Comparison of ENCODE assay signal across 11 cellular contexts in the genomic region with DNA sequence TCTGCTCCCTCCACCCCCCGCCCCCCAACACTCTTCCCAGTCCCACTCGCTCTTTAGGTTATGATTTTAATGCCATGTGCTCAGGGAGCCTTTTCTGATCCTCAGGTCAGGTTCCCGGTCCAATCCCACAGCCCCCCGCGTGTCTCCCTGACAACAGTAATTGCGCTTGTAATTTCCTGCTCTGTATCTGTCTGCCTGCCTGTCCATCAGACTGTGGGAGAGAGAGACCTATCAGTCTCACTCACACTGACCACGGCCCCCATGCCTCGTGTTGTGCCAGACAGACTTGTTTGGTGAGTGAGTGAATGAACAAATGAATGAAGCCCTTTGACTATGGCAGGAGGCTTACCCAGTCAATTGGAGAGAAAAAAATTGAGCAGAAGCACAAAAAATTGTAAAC. TPM values are rescaled to one million over a fixed set of nuclear protein-coding genes. Genes with fewer than 3 reads are reported as not detected.
DNase-seq lines count a peak whose midpoint lies in the region; ATAC-seq, FAIRE-seq and TF ChIP-seq lines count a peak whose summit lies in the region.
"Had no signal": no experiment of that assay in that cellular context is flagged by ENCODE, and none has a peak within 500 bp of the region (broad histone marks: within the 10 kb centered on the region; RNA-seq: fewer than 3 reads in every experiment).

No MANE protein-coding gene starts in this region.

- peaks cover 13% of the 10 kb centered on the region for H3K79me2 ChIP-seq in GM12878 (ENCODE audit: control insufficient read depth, insufficient read depth, low read length)

- no peak overlapping the region for H2AFZ ChIP-seq in GM12878 (ENCODE audit: control insufficient read depth, low read depth, low read length)
- H2AFZ ChIP-seq: GM23338 had no signal

- TF ChIP-seq RAD21 in GM12878 (IDR thresholded peaks at IDR 0.05; ENCODE audit: insufficient read depth, low read depth, low read length) = no peak

- H3K9me3 Mint-ChIP-seq in CD8-positive, alpha-beta memory T cell = no peaks in the 10 kb centered on the region
- H3K9me3 Mint-ChIP-seq in HFFc6 = no peaks in the 10 kb centered on the region
- H3K9me3 Mint-ChIP-seq in activated T-helper 17 cell treated with anti-CD3 and anti-CD28 coated beads, Interleukin-2, amount 50 U/mL, for 72 hours = no peaks in the 10 kb centered on the region
- H3K9me3 Mint-ChIP-seq: GM23338; natural killer cell treated with Interleukin-12 subunit alpha and Interleukin-12 subunit beta and Interleukin-15 and Interleukin-18, amount 100 ng/mL, for 72 hours had no signal

- H3K4me3 ChIP-seq in CD8-positive, alpha-beta memory T cell (ENCODE audit: low read length) = no peak overlapping the region
- H3K4me3 ChIP-seq in GM12878 (no peak overlapping the region), neutrophil (ENCODE audit: low read depth in 1 of 2, low read length in 1 of 2) (no peak overlapping the region)
- H3K4me3 ChIP-seq: GM23338 had no signal

- SMC1A ChIA-PET in GM12878 (lab: Charles Lee; ENCODE audit: uncharacterized antibody, unreplicated experiment) = interaction anchor here (1.4 to 1.6 kb wide), 2 partner anchors 16 to 47 kb away, joined by 3 read pairs; no protein-coding TSS in a partner anchor

- peak overlapping the region in 1 of 8 donors; percentile 31 for H3K27ac Mint-ChIP-seq in CD8-positive, alpha-beta memory T cell
- peak overlapping the region; percentile 19; the same call in 1 of the 2 replicates for H3K27ac Mint-ChIP-seq in HFFc6
- no peak overlapping the region for H3K27ac Mint-ChIP-seq in activated T-helper 17 cell treated with anti-CD3 and anti-CD28 coated beads, Interleukin-2, amount 50 U/mL, for 72 hours
- H3K27ac Mint-ChIP-seq: GM23338 had no signal

- no peaks in the 10 kb centered on the region for H3K9me3 ChIP-seq in CD8-positive, alpha-beta memory T cell (ENCODE audit: low read length)
- H3K9me3 ChIP-seq in GM12878 (replicated peaks; ENCODE audit: control insufficient read depth, insufficient read depth, low read length) = no peaks in the 10 kb centered on the region; the same call in 2 of the 3 replicates
- H3K9me3 ChIP-seq in neutrophil = no peaks in the 10 kb centered on the region

- H3K4me1 Mint-ChIP-seq in CD8-positive, alpha-beta memory T cell = peaks cover 56 to 81% (median 69%) of the 10 kb centered on the region in 3 donors
- peaks cover 57% of the 10 kb centered on the region for H3K4me1 Mint-ChIP-seq in HFFc6 (ENCODE audit: low read depth)
- H3K4me1 Mint-ChIP-seq in activated T-helper 17 cell treated with anti-CD3 and anti-CD28 coated beads, Interleukin-2, amount 50 U/mL, for 72 hours = peaks cover 37% of the 10 kb centered on the region

- no peaks in the 10 kb centered on the region for H3K27me3 ChIP-seq in CD8-positive, alpha-beta memory T cell (ENCODE audit: insufficient read depth, low read length, poor library complexity, severe bottlenecking)
- H3K27me3 ChIP-seq in GM12878 (replicated peaks in 1 of 2; ENCODE audit: control insufficient read depth in 2 of 2, insufficient read depth in 2 of 2, low read length in 1 of 2) (no peaks in the 10 kb centered on the region), neutrophil (peaks cover 9% of the 10 kb centered on the region)

- RAD21 ChIA-PET in GM12878 (lab: Charles Lee; ENCODE audit: unreplicated experiment) = no interaction called here

- FAIRE-seq in GM12878 (lab: Jason Lieb, UNC) = no peak

- H3K4me3 Mint-ChIP-seq in CD8-positive, alpha-beta memory T cell = no peak overlapping the region
- no peak overlapping the region for H3K4me3 Mint-ChIP-seq in HFFc6
- H3K4me3 Mint-ChIP-seq in activated T-helper 17 cell treated with anti-CD3 and anti-CD28 coated beads, Interleukin-2, amount 50 U/mL, for 72 hours = no peak overlapping the region
- H3K4me3 Mint-ChIP-seq: activated CD8-positive, alpha-beta T cell treated with anti-CD3 and anti-CD28 coated beads, Interleukin-2, amount 10 ng/mL, durations not matched to agents 7 days and 5 days; GM23338; natural killer cell treated with Interleukin-12 subunit alpha and Interleukin-12 subunit beta and Interleukin-15 and Interleukin-18, amount 100 ng/mL, for 72 hours had no signal

- BruUV-seq in GM12878 (replicated peaks; lab: Mats Ljungman, UMichigan) = no TSS peak

- peak overlapping the region; percentile 16 for H3K27ac ChIP-seq in CD8-positive, alpha-beta memory T cell (ENCODE audit: low read depth, low read length)
- no peak overlapping the region for H3K27ac ChIP-seq in GM12878 (ENCODE audit: control insufficient read depth, insufficient read depth)
- peak overlapping the region; percentile 97 for H3K27ac ChIP-seq in neutrophil

- H3K36me3 Mint-ChIP-seq in CD8-positive, alpha-beta memory T cell = peaks cover 0 to 12% (median 0%) of the 10 kb centered on the region in 3 donors
- no peaks in the 10 kb centered on the region for H3K36me3 Mint-ChIP-seq in HFFc6 (ENCODE audit: low read depth)
- H3K36me3 Mint-ChIP-seq in activated T-helper 17 cell treated with anti-CD3 and anti-CD28 coated beads, Interleukin-2, amount 50 U/mL, for 72 hours (ENCODE audit: low read depth) = peaks cover 83% of the 10 kb centered on the region
- H3K36me3 Mint-ChIP-seq: natural killer cell treated with Interleukin-12 subunit alpha and Interleukin-12 subunit beta and Interleukin-15 and Interleukin-18, amount 100 ng/mL, for 72 hours had no signal

- no peak overlapping the region for H3K4me2 ChIP-seq in GM12878 (ENCODE audit: control insufficient read depth, insufficient read depth)
- H3K4me2 ChIP-seq: GM23338 had no signal

- no peaks in the 10 kb centered on the region for H4K20me1 ChIP-seq in GM12878 (ENCODE audit: control insufficient read depth, insufficient read depth)

- 48% methylated on average over 8 of the region's 8 CpGs for WGBS in GM12878 (ENCODE audit: insufficient coverage, insufficient replicate concordance, low lambda C conversion rate, missing lambda C conversion rate)

- in situ Hi-C loops in GM12878 (cut with MboI) = no loop called here

- DNase-seq in CD8-positive, alpha-beta memory T cell = no peak
- DNase-seq in HFFc6 (no peak), GM12878 (ENCODE audit: low read depth, low spot score) (no peak), NCI-H2171 (lab: John Stamatoyannopoulos, UW) (no peak), C1 segment of cervical spinal cord (lab: John Stamatoyannopoulos, UW) (no peak)
- DNase-seq: activated CD8-positive, alpha-beta T cell treated with anti-CD3 and anti-CD28 coated beads, Interleukin-2, amount 10 ng/mL, durations not matched to agents 7 days and 5 days had no signal

- ATAC-seq in GM12878 = no peak
- no peak for ATAC-seq in activated T-helper 17 cell treated with anti-CD3 and anti-CD28 coated beads, Interleukin-2, amount 50 U/mL, for 72 hours (replicated peaks)
- ATAC-seq in GM21423 (IDR thresholded peaks at IDR 0.05; ENCODE audit: unreplicated experiment) = no peak
- ATAC-seq: activated CD8-positive, alpha-beta T cell treated with anti-CD3 and anti-CD28 coated beads, Interleukin-2, amount 10 ng/mL, durations not matched to agents 7 days and 5 days; GM23338; natural killer cell treated with Interleukin-12 subunit alpha and Interleukin-12 subunit beta and Interleukin-15 and Interleukin-18, amount 100 ng/mL, for 72 hours had no signal

- CTCF ChIA-PET in CD8-positive, alpha-beta memory T cell (lab: Charles Lee) = no interaction called here
- CTCF ChIA-PET in GM12878 (lab: Yijun Ruan, JAX) = no interaction called here

- H3K27me3 Mint-ChIP-seq in CD8-positive, alpha-beta memory T cell = no peaks in the 10 kb centered on the region
- no peaks in the 10 kb centered on the region; the same call in 1 of the 2 replicates for H3K27me3 Mint-ChIP-seq in HFFc6 (ENCODE audit: insufficient read depth)
- H3K27me3 Mint-ChIP-seq in activated T-helper 17 cell treated with anti-CD3 and anti-CD28 coated beads, Interleukin-2, amount 50 U/mL, for 72 hours = no peaks in the 10 kb centered on the region
- H3K27me3 Mint-ChIP-seq: natural killer cell treated with Interleukin-12 subunit alpha and Interleukin-12 subunit beta and Interleukin-15 and Interleukin-18, amount 100 ng/mL, for 72 hours had no signal

- no peak for TF ChIP-seq EP300 in GM12878 (IDR thresholded peaks at IDR 0.05; ENCODE audit: borderline replicate concordance in 1 of 2, control insufficient read depth in 1 of 2, low read depth in 2 of 2, low read length in 2 of 2)

- no peak for TF ChIP-seq CTCF in HFFc6 (IDR thresholded peaks at IDR 0.05)
- no peak for TF ChIP-seq CTCF in GM12878 (IDR thresholded peaks at IDR 0.05 in 2 of 3, conservative IDR thresholded peaks at IDR 0.05 in 1 of 3; ENCODE audit: control insufficient read depth in 2 of 3, extremely low read depth in 1 of 3, insufficient read depth in 1 of 3, low read depth in 3 of 3, low read length in 3 of 3)
- TF ChIP-seq CTCF in neutrophil (IDR thresholded peaks at IDR 0.05) = no peak

- no peak overlapping the region for H3K9ac ChIP-seq in GM12878 (ENCODE audit: control insufficient read depth, insufficient read depth, low read length)

- no peaks in the 10 kb centered on the region for H3K36me3 ChIP-seq in CD8-positive, alpha-beta memory T cell (ENCODE audit: insufficient read depth, low read length)
- no peaks in the 10 kb centered on the region for H3K36me3 ChIP-seq in GM12878 (ENCODE audit: control insufficient read depth in 2 of 2, insufficient read depth in 2 of 2, low read length in 1 of 2)
- H3K36me3 ChIP-seq in neutrophil = peaks cover 8% of the 10 kb centered on the region

- intact Hi-C loops in GM12878 (cut with micrococcal nuclease; ENCODE audit: unreplicated experiment) = no loop called here

- no peak for TF ChIP-seq POLR2A in GM12878 (IDR thresholded peaks at IDR 0.05; ENCODE audit: low read depth, low read length)

- H3K4me1 ChIP-seq in CD8-positive, alpha-beta memory T cell (ENCODE audit: insufficient read depth, low read length) = peaks cover 84% of the 10 kb centered on the region
- H3K4me1 ChIP-seq in GM12878 (ENCODE audit: control insufficient read depth, insufficient read depth, low read length) = peaks cover 41% of the 10 kb centered on the region
- H3K4me1 ChIP-seq in neutrophil (ENCODE audit: control insufficient read depth in 1 of 2, insufficient read depth in 1 of 2, low read depth in 1 of 2, low read length in 1 of 2) = peaks cover 93 to 94% of the 10 kb centered on the region in 2 experiments

- POLR2A ChIA-PET in CD8-positive, alpha-beta memory T cell (lab: Charles Lee) = no interaction called here
- POLR2A ChIA-PET in GM12878 (lab: Charles Lee) = no interaction called here

RNA-seq across cellular contexts. Expression of a gene that starts 50.8 kb away (rescaled TPM):
- 10 to 100 TPM; 78.2 to 88.4 TPM for total RNA-seq in CD8-positive, alpha-beta memory T cell
- 41.5 TPM for polyA plus RNA-seq in CD8-positive, alpha-beta memory T cell
- total RNA-seq in HFFc6 (2021; fragmentation: NEBNext Ultra II Directional; extraction: Animal tissue kit (Norgen Biotek cat#: 25700)) = 100 to 1,000 TPM; 116 to 134 (median 124) TPM
- total RNA-seq in GM12878 (2013; cell fraction: nucleolus; rRNA removed) = 121 and 133 TPM in 2 replicates
- total RNA-seq in GM12878 (2014; rRNA removed) (39.9 and 40.5 TPM in 2 replicates), GM12878 (2014; rRNA removed; fragmentation: Illumina TruSeq; extraction: Trizol) (19.2 and 20.4 TPM in 2 replicates), GM12878 (2021) (81.0 and 81.5 TPM in 2 replicates)
- polyA plus RNA-seq in GM12878 (2011; ENCODE audit: low read depth) = 13.5 TPM
- polyA plus RNA-seq in GM12878 (2011; rRNA removed) (23.4 and 34.2 TPM in 2 replicates), GM12878 (2014; fragmentation: Illumina TruSeq; extraction: Trizol) (39.6 and 50.9 TPM in 2 replicates), GM12878 (2014; fragmentation: Nextera tagmentation; extraction: Ambion mirVana) (1 to 10 TPM in 1 of 2 experiments, under 1 TPM in 1; 0.97 to 2.4 TPM), GM12878 (2014; rRNA removed) (32.2 and 41.0 TPM in 2 replicates), GM12878 (2016; fragmentation: Nextera tagmentation; extraction: Ambion mirVana) (10 to 100 TPM; 40.5 to 43.6 TPM)
- 20.8 and 22.4 TPM in 2 replicates for polyA plus RNA-seq in GM12878 (2011; cell fraction: cytosol; rRNA removed)
- 46.3 and 47.3 TPM in 2 replicates for polyA plus RNA-seq in GM12878 (2011; cell fraction: nucleus; rRNA removed)
- polyA plus RNA-seq in GM12878 (2012) = 11.0 and 13.7 TPM in 2 replicates
- 36.1 and 38.8 TPM in 2 replicates for polyA minus RNA-seq in GM12878 (2011; rRNA and poly(A)+ RNA removed)
- 15.8 and 16.8 TPM in 2 replicates for polyA minus RNA-seq in GM12878 (2011; cell fraction: cytosol; rRNA and poly(A)+ RNA removed)
- 31.1 and 39.1 TPM in 2 replicates for polyA minus RNA-seq in GM12878 (2011; cell fraction: nucleus; rRNA and poly(A)+ RNA removed)
- 100 to 1,000 TPM in 1 of 2 donors, 10 to 100 TPM in 1; 75.4 to 219 TPM for total RNA-seq in activated T-helper 17 cell treated with anti-CD3 and anti-CD28 coated beads, Interleukin-2, amount 50 U/mL, for 72 hours
